ENCODE assay signal across 1 cellular context in the genomic region with DNA sequence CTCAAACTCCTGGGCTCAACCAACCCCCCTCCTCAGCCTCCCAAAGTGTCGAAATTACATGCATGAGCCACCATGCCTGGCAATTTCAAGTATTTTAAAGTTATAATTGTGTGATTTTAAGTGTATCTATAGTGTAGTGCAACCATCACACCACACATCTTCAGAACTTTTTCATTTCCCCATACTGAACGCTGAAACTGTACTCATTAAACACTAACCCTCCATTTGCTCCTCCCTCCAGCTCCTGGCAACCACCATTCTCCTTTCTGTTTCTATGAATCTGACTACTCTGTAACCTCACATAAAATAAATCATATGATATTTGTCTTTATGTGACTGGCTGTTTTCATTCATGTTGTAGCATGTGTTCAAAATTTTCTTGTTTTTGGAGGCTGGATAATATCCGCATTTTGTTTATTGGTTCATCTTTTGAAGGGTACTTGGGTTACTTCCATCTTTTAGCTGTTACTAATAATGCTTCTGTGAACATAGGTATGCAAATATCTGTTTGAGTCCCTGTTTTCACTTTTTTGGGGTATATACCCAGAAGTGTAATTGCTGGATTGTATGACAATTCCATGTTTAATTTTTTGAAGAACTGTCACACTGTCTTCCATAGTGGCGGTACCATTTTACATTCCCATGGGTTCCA.
TF ChIP-seq lines count a peak whose summit lies in the region.

No MANE protein-coding gene starts in this region.

TF ChIP-seq in HepG2, 621 proteins besides CTCF, POLR2A, EP300 and RAD21 (continued from another document):
- TF ChIP-seq, protein P1, sequence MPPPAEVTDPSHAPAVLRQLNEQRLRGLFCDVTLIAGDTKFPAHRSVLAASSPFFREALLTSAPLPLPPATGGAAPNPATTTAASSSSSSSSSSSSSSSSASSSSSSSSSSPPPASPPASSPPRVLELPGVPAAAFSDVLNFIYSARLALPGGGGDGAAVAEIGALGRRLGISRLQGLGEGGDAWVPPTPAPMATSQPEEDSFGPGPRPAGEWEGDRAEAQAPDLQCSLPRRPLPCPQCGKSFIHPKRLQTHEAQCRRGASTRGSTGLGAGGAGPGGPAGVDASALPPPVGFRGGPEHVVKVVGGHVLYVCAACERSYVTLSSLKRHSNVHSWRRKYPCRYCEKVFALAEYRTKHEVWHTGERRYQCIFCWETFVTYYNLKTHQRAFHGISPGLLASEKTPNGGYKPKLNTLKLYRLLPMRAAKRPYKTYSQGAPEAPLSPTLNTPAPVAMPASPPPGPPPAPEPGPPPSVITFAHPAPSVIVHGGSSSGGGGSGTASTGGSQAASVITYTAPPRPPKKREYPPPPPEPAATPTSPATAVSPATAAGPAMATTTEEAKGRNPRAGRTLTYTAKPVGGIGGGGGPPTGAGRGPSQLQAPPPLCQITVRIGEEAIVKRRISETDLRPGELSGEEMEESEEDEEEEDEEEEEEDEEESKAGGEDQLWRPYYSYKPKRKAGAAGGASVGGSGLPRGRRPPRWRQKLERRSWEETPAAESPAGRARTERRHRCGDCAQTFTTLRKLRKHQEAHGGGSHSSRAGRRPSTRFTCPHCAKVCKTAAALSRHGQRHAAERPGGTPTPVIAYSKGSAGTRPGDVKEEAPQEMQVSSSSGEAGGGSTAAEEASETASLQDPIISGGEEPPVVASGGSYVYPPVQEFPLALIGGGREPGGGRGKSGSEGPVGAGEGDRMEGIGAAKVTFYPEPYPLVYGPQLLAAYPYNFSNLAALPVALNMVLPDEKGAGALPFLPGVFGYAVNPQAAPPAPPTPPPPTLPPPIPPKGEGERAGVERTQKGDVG (CRISPR knock-in tag; IDR thresholded peaks at IDR 0.05; ENCODE audit: borderline replicate concordance) = no peak
- TF ChIP-seq, protein P2, sequence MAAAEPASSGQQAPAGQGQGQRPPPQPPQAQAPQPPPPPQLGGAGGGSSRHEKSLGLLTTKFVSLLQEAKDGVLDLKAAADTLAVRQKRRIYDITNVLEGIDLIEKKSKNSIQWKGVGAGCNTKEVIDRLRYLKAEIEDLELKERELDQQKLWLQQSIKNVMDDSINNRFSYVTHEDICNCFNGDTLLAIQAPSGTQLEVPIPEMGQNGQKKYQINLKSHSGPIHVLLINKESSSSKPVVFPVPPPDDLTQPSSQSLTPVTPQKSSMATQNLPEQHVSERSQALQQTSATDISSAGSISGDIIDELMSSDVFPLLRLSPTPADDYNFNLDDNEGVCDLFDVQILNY (CRISPR knock-in tag; conservative IDR thresholded peaks at IDR 0.05) = no peak
- TF ChIP-seq, protein P3, sequence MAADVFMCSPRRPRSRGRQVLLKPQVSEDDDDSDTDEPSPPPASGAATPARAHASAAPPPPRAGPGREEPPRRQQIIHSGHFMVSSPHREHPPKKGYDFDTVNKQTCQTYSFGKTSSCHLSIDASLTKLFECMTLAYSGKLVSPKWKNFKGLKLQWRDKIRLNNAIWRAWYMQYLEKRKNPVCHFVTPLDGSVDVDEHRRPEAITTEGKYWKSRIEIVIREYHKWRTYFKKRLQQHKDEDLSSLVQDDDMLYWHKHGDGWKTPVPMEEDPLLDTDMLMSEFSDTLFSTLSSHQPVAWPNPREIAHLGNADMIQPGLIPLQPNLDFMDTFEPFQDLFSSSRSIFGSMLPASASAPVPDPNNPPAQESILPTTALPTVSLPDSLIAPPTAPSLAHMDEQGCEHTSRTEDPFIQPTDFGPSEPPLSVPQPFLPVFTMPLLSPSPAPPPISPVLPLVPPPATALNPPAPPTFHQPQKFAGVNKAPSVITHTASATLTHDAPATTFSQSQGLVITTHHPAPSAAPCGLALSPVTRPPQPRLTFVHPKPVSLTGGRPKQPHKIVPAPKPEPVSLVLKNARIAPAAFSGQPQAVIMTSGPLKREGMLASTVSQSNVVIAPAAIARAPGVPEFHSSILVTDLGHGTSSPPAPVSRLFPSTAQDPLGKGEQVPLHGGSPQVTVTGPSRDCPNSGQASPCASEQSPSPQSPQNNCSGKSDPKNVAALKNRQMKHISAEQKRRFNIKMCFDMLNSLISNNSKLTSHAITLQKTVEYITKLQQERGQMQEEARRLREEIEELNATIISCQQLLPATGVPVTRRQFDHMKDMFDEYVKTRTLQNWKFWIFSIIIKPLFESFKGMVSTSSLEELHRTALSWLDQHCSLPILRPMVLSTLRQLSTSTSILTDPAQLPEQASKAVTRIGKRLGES (CRISPR knock-in tag; IDR thresholded peaks at IDR 0.05; ENCODE audit: borderline replicate concordance) = no peak
